8 cellular contexts compared by ENCODE assay signal in the genomic region with DNA sequence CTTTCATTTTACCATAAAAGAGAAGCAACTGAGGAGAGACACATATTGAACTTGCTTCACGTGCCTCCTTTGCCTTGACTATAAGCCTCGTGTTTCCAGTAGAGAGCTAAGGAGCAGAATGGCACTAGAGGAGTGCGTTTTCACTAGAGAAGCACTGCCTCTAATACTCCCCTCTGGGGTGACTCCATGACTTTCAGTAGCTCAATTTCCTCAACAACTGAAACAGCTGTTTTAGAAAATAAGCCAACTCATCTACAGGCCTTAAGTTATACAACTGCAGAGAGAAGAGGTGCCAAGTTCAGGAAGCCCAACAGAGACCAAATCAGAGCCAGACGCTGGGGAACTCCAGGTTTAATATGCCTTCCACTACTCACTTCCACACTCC. TPM values are rescaled to one million over a fixed set of nuclear protein-coding genes. Genes with fewer than 3 reads are reported as not detected.
DNase-seq lines count a peak whose midpoint lies in the region; ATAC-seq and TF ChIP-seq lines count a peak whose summit lies in the region.

No MANE protein-coding gene starts in this region.

- peaks cover 0 to 2% (median 2%) of the 10 kb centered on the region in 3 donors for H3K36me3 Mint-ChIP-seq in naive thymus-derived CD8-positive, alpha-beta T cell

- H3K27ac Mint-ChIP-seq in naive thymus-derived CD8-positive, alpha-beta T cell = peak overlapping the region; percentile 76 to 94 (median 86)

- POLR2A ChIA-PET in naive thymus-derived CD8-positive, alpha-beta T cell (lab: Charles Lee) = interaction anchor here (2.5 to 3.1 kb wide), 2 partner anchors 8 to 360 kb away, joined by 9 to 22 read pairs; a partner anchor contains a TSS

- DNase-seq in GM12864 (ENCODE audit: low read depth) (no peak), NCI-H2171 treated with DMSO at 0.1 percent for 48 hours (lab: John Stamatoyannopoulos, UW) (no peak), NCI-H2227 (lab: John Stamatoyannopoulos, UW; ENCODE audit: unreplicated experiment) (no peak), left lobe of liver (ENCODE audit: low spot score) (no peak)
- peak in 2 of 10 donors; percentile 1 to 5 for DNase-seq in naive thymus-derived CD8-positive, alpha-beta T cell

- H3F3A ChIP-seq in OCI-LY1 (ENCODE audit: insufficient read depth, low read length) = no peaks in the 10 kb centered on the region

- H3K4me1 Mint-ChIP-seq in naive thymus-derived CD8-positive, alpha-beta T cell = peaks cover 35 to 72% (median 59%) of the 10 kb centered on the region in 4 donors

- ATAC-seq in naive thymus-derived CD8-positive, alpha-beta T cell = no peak
- ATAC-seq in left lobe of liver (no peak), HG03432 (IDR thresholded peaks at IDR 0.05; ENCODE audit: unreplicated experiment) (no peak)

- H2AFZ ChIP-seq in OCI-LY1 (ENCODE audit: low read length) = no peak overlapping the region

- H3K27ac ChIP-seq in OCI-LY1 (ENCODE audit: low read depth, low read length, poor library complexity, severe bottlenecking) = peak overlapping the region; percentile 20
- no peak overlapping the region for H3K27ac ChIP-seq in ectodermal cell (ENCODE audit: insufficient read depth, low read depth, low read length, poor library complexity, severe bottlenecking)

- peaks cover 64% of the 10 kb centered on the region for H3K79me2 ChIP-seq in OCI-LY1 (ENCODE audit: insufficient read depth, low read length)

- peak overlapping the region; percentile 96 for H3K4me2 ChIP-seq in OCI-LY1 (ENCODE audit: low read length)

- no peaks in the 10 kb centered on the region for H3K9me2 ChIP-seq in OCI-LY1 (ENCODE audit: low read depth, low read length)

- peak overlapping the region; percentile 75 to 98 (median 90) for H3K4me3 Mint-ChIP-seq in naive thymus-derived CD8-positive, alpha-beta T cell

- peak overlapping the region; percentile 79 for H3K9ac ChIP-seq in OCI-LY1 (ENCODE audit: low read length)

- TF ChIP-seq CTCF in GM12864 (IDR thresholded peaks at IDR 0.05; ENCODE audit: low read depth, low read length, missing control alignments) = no peak
- no peak for TF ChIP-seq CTCF in OCI-LY1 (IDR thresholded peaks at IDR 0.05; ENCODE audit: low read length)

- 6 to 10% methylated on average over 4 of the region's 4 CpGs for WGBS in ectodermal cell, 2 experiments

- H3K9me3 ChIP-seq in OCI-LY1 (ENCODE audit: low read length) (no peaks in the 10 kb centered on the region), ectodermal cell (ENCODE audit: control insufficient read depth, low read length) (no peaks in the 10 kb centered on the region)

- H4K20me1 ChIP-seq in OCI-LY1 (ENCODE audit: insufficient read depth, low read length) = no peaks in the 10 kb centered on the region

- H3K36me3 ChIP-seq in OCI-LY1 (ENCODE audit: insufficient read depth, low read length) = no peaks in the 10 kb centered on the region
- H3K36me3 ChIP-seq in ectodermal cell (ENCODE audit: control insufficient read depth, insufficient read depth, low read length) = no peaks in the 10 kb centered on the region

- H3K4me1 ChIP-seq in OCI-LY1 (ENCODE audit: insufficient read depth, low read length, severe bottlenecking) (peaks cover 44% of the 10 kb centered on the region), ectodermal cell (ENCODE audit: control insufficient read depth, insufficient read depth, low read length) (no peaks in the 10 kb centered on the region)

- no peaks in the 10 kb centered on the region for H3K27me3 Mint-ChIP-seq in naive thymus-derived CD8-positive, alpha-beta T cell

- H3K9me3 Mint-ChIP-seq in naive thymus-derived CD8-positive, alpha-beta T cell = no peaks in the 10 kb centered on the region

- H3K27me3 ChIP-seq in OCI-LY1 (ENCODE audit: insufficient read depth, low read length) = no peaks in the 10 kb centered on the region
- H3K27me3 ChIP-seq in ectodermal cell (ENCODE audit: control insufficient read depth, insufficient read depth, low read length, poor library complexity, severe bottlenecking) = no peaks in the 10 kb centered on the region

- H3K4me3 ChIP-seq in GM12864 (ENCODE audit: low read depth, low read length) (peak overlapping the region; percentile 89), OCI-LY1 (ENCODE audit: low read depth, low read length, poor library complexity, severe bottlenecking) (peak overlapping the region; percentile 80), ectodermal cell (ENCODE audit: insufficient read depth, low read depth, low read length) (peak overlapping the region; percentile 98)

RNA-seq across cellular contexts. Expression of a gene that starts 1.9 kb away (rescaled TPM):
- polyA plus RNA-seq in ectodermal cell (2013, experiment 1 of 4) = 81.1 TPM
- polyA plus RNA-seq in ectodermal cell (2013, experiment 2 of 4) = 77.1 TPM
- polyA plus RNA-seq in ectodermal cell (2013, experiment 3 of 4) = 53.8 TPM
- polyA plus RNA-seq in ectodermal cell (2013, experiment 4 of 4) = 65.8 TPM
- 10 to 100 TPM; 93.1 to 98.9 TPM for total RNA-seq in naive thymus-derived CD8-positive, alpha-beta T cell
- 10 to 100 TPM in 2 of 3 donors, 1 to 10 TPM in 1; 9.0 to 12.6 (median 12.3) TPM for polyA plus RNA-seq in naive thymus-derived CD8-positive, alpha-beta T cell
- total RNA-seq in left lobe of liver = 24.3 TPM
